ENCODE assay signal across 1 cellular context in the genomic region with DNA sequence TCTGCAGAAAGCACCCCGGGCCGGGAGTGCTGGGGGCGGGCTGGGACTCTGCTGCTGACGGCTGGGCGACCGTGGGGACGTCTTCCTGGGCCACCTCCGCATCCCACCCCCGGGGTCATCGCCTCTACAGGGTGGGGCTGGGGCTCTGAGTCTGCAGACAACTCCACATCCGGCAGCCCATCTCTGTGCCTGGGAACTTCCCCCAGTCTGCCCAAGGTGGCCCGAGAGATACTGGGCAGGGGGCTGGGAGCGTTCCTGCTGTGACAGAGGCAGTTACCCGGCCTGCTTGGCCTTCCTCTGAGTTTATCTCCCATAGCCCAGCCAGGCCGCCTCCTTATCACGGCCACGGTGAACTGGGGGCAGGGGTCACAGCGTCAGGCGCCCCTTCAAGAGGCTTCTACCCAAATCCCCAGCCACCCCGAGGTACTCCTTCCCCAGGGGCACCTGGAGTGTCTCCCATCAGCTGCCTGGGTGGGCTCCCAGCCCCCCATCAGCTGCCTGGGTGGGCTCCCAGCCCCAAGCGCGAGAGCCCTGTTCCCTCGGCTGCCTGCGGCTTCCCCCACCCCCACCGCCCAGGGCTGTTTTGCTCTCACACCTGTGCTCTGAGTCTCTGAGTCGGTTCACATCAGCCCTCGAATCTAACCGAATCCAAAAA.
TF ChIP-seq lines count a peak whose summit lies in the region.

No MANE protein-coding gene starts in this region.

TF ChIP-seq in H1, 55 proteins besides CTCF, POLR2A, EP300 and RAD21:
- no peak for TF ChIP-seq CHD1 (IDR thresholded peaks at IDR 0.05; ENCODE audit: low read depth, low read length)
- TF ChIP-seq GABPA (IDR thresholded peaks at IDR 0.05; ENCODE audit: borderline replicate concordance, insufficient read depth, low read length): no peak
- TF ChIP-seq KDM1A (IDR thresholded peaks at IDR 0.05; ENCODE audit: borderline replicate concordance, low read length): no peak
